Comparison of ENCODE assay signal across 1 cellular context in the genomic region with DNA sequence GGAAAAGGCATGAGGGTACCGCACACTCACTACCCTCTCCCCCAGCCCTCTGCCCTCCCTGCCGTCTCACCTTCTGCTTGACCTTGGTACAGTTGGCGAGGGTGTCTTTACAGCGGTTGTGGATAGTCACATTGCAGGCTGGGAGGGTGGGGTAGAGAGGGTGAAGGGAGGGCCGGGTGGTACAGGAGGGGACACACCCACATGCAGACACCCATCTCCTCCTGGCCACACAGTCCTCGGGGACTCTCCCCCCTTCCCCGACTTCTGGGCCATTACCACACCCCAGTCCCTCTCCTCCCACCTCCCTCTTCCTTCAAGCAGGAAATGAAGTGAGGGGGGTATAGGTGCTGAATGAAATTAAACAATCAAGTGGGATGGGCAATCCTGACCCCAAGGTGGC.
TF ChIP-seq lines count a peak whose summit lies in the region.

No MANE protein-coding gene starts in this region.

TF ChIP-seq in GM23338, 12 proteins besides CTCF, POLR2A, EP300 and RAD21 (continued from another document):
- TF ChIP-seq ZNF462 (CRISPR knock-in tag; IDR thresholded peaks at IDR 0.05) = no peak
- TF ChIP-seq NANOG (IDR thresholded peaks at IDR 0.05; ENCODE audit: borderline replicate concordance) = no peak
- TF ChIP-seq CREB1 (CRISPR knock-in tag; IDR thresholded peaks at IDR 0.05; ENCODE audit: low read depth) = no peak
- TF ChIP-seq EZH2 (IDR thresholded peaks at IDR 0.05; ENCODE audit: low read depth, unreplicated experiment) = no peak
- no peak for TF ChIP-seq EZH2phosphoT487 (IDR thresholded peaks at IDR 0.05; ENCODE audit: unreplicated experiment)
- TF ChIP-seq, protein P1, sequence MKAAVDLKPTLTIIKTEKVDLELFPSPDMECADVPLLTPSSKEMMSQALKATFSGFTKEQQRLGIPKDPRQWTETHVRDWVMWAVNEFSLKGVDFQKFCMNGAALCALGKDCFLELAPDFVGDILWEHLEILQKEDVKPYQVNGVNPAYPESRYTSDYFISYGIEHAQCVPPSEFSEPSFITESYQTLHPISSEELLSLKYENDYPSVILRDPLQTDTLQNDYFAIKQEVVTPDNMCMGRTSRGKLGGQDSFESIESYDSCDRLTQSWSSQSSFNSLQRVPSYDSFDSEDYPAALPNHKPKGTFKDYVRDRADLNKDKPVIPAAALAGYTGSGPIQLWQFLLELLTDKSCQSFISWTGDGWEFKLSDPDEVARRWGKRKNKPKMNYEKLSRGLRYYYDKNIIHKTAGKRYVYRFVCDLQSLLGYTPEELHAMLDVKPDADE (IDR thresholded peaks at IDR 0.05) = no peak
- TF ChIP-seq POLR2AphosphoS5 (IDR thresholded peaks at IDR 0.05; ENCODE audit: low read depth) = no peak
- TF ChIP-seq JUNB (IDR thresholded peaks at IDR 0.05; ENCODE audit: unreplicated experiment) = no peak
- no peak for TF ChIP-seq ZNF114 (CRISPR knock-in tag; IDR thresholded peaks at IDR 0.05)
- no peak for TF ChIP-seq REST (IDR thresholded peaks at IDR 0.05; ENCODE audit: unreplicated experiment)
- TF ChIP-seq ZNF331 (CRISPR knock-in tag; IDR thresholded peaks at IDR 0.05; ENCODE audit: low read depth) = no peak
